In genomic region chr14:71359823-71360222, GRCh38 we compare ENCODE assay signal across 18 cellular contexts. TPM values are rescaled to one million over a fixed set of nuclear protein-coding genes. Genes with fewer than 3 reads are reported as not detected.
DNase-seq lines count a peak whose midpoint lies in the region; ATAC-seq and TF ChIP-seq lines count a peak whose summit lies in the region.
"Had no signal": no experiment of that assay in that cellular context is flagged by ENCODE, and none has a peak within 500 bp of the region (broad histone marks: within the 10 kb centered on the region; RNA-seq: fewer than 3 reads in every experiment).

No MANE protein-coding gene starts in this region.

- in situ Hi-C loops in GM13977 (cut with MboI; ENCODE audit: low pct_unique_long_range_greater_than_20kb, low sequenced_read_pairs, unreplicated experiment), result no loop called here

- 97% methylated on average over 3 of the region's 3 CpGs for WGBS in right cardiac atrium

- H3K27me3 Mint-ChIP-seq in CD14-positive monocyte (ENCODE audit: low read depth in 3 of 3) (peaks cover 0 to 2% (median under 1%) of the 10 kb centered on the region in 3 donors), IgD-negative memory B cell (no peaks in the 10 kb centered on the region)
- no peaks in the 10 kb centered on the region for H3K27me3 Mint-ChIP-seq in dendritic cell treated with granulocyte-macrophage colony-stimulating factor and Interleukin-4, amounts not matched to agents 40 ng/mL and 50 ng/mL, for 4 days
- no peaks in the 10 kb centered on the region for H3K27me3 Mint-ChIP-seq in stimulated activated memory B cell treated with anti-CD40 and anti-IgM and Interleukin-4, amounts not matched to agents 10 μg/mL and 1 μg/mL and 100 μg/mL, for 72 hours

- H3K27ac ChIP-seq in right cardiac atrium (ENCODE audit: low read length), result no peak overlapping the region
- H3K27ac ChIP-seq: C4-2B had no signal

- H3K4me3 Mint-ChIP-seq in CD14-positive monocyte, result no peak overlapping the region
- H3K4me3 Mint-ChIP-seq in IgD-negative memory B cell, result peak overlapping the region; percentile 27 to 83 (median 68)
- no peak overlapping the region for H3K4me3 Mint-ChIP-seq in dendritic cell treated with granulocyte-macrophage colony-stimulating factor and Interleukin-4, amounts not matched to agents 40 ng/mL and 50 ng/mL, for 4 days
- peak overlapping the region; percentile 21 for H3K4me3 Mint-ChIP-seq in stimulated activated memory B cell treated with anti-CD40 and anti-IgM and Interleukin-4, amounts not matched to agents 10 μg/mL and 1 μg/mL and 100 μg/mL, for 72 hours
- H3K4me3 Mint-ChIP-seq: GM23338 had no signal

- intact Hi-C loops in CD14-positive monocyte (cut with micrococcal nuclease), result loop anchor here in 1 of 2 donors (5.0 kb wide), 2 partner anchors 37 to 38 kb away; partner anchors contain the start of gene SIPA1L1
- intact Hi-C loops in dendritic cell treated with granulocyte-macrophage colony-stimulating factor and Interleukin-4, amounts not matched to agents 40 ng/mL and 50 ng/mL, for 4 days (cut with micrococcal nuclease), result no loop called here
- intact Hi-C loops in right cardiac atrium (cut with DNase I), result no loop called here

- H3K27ac Mint-ChIP-seq in CD14-positive monocyte (peak overlapping the region in 6 of 7 donors; percentile 63 to 95 (median 80)), IgD-negative memory B cell (peak overlapping the region; percentile 41 to 85 (median 57))
- peak overlapping the region; percentile 86 for H3K27ac Mint-ChIP-seq in dendritic cell treated with granulocyte-macrophage colony-stimulating factor and Interleukin-4, amounts not matched to agents 40 ng/mL and 50 ng/mL, for 4 days
- H3K27ac Mint-ChIP-seq in stimulated activated memory B cell treated with anti-CD40 and anti-IgM and Interleukin-4, amounts not matched to agents 10 μg/mL and 1 μg/mL and 100 μg/mL, for 72 hours, result peak overlapping the region; percentile 89
- H3K27ac Mint-ChIP-seq: GM23338 had no signal

- peaks cover 6% of the 10 kb centered on the region for H3K4me1 ChIP-seq in right cardiac atrium (ENCODE audit: control insufficient read depth, insufficient read depth, low read length)

- H3K4me3 ChIP-seq in right cardiac atrium (ENCODE audit: low read length), result no peak overlapping the region
- H3K4me3 ChIP-seq: GM23338, K562 had no signal

- H3K36me3 Mint-ChIP-seq in CD14-positive monocyte (peaks cover 22 to 47% of the 10 kb centered on the region in 2 donors), IgD-negative memory B cell (peaks cover 6% of the 10 kb centered on the region)
- H3K36me3 Mint-ChIP-seq in dendritic cell treated with granulocyte-macrophage colony-stimulating factor and Interleukin-4, amounts not matched to agents 40 ng/mL and 50 ng/mL, for 4 days (ENCODE audit: low read depth), result peaks cover 35% of the 10 kb centered on the region
- H3K36me3 Mint-ChIP-seq in stimulated activated memory B cell treated with anti-CD40 and anti-IgM and Interleukin-4, amounts not matched to agents 10 μg/mL and 1 μg/mL and 100 μg/mL, for 72 hours, result peaks cover 25% of the 10 kb centered on the region

- TF ChIP-seq CTCF in CD14-positive monocyte (IDR thresholded peaks at IDR 0.05), result no peak
- TF ChIP-seq CTCF in GM13977 (IDR thresholded peaks at IDR 0.05; ENCODE audit: extremely low read depth, insufficient read depth, missing control alignments), result no peak

- no peaks in the 10 kb centered on the region for H3K9me3 ChIP-seq in right cardiac atrium (ENCODE audit: control insufficient read depth, low read length)

- H3K4me1 Mint-ChIP-seq in CD14-positive monocyte (peaks cover 80% of the 10 kb centered on the region), IgD-negative memory B cell (peaks cover 70 to 81% (median 81%) of the 10 kb centered on the region in 3 donors)
- H3K4me1 Mint-ChIP-seq in dendritic cell treated with granulocyte-macrophage colony-stimulating factor and Interleukin-4, amounts not matched to agents 40 ng/mL and 50 ng/mL, for 4 days (ENCODE audit: low read depth), result peaks cover 58% of the 10 kb centered on the region
- peaks cover 99% of the 10 kb centered on the region for H3K4me1 Mint-ChIP-seq in stimulated activated memory B cell treated with anti-CD40 and anti-IgM and Interleukin-4, amounts not matched to agents 10 μg/mL and 1 μg/mL and 100 μg/mL, for 72 hours

- no peaks in the 10 kb centered on the region for H3K27me3 ChIP-seq in right cardiac atrium (ENCODE audit: control insufficient read depth, insufficient read depth)

- no peak for ATAC-seq in stimulated activated memory B cell treated with anti-CD40 and anti-IgM and Interleukin-4, amounts not matched to agents 10 μg/mL and 1 μg/mL and 100 μg/mL, for 72 hours
- ATAC-seq in right cardiac atrium, result no peak
- ATAC-seq: GM23338, K562 had no signal

- H3K9me3 Mint-ChIP-seq in CD14-positive monocyte (peaks cover 8 to 14% (median 11%) of the 10 kb centered on the region in 7 donors), IgD-negative memory B cell (peaks cover 1 to 14% (median 4%) of the 10 kb centered on the region in 3 donors)
- H3K9me3 Mint-ChIP-seq in dendritic cell treated with granulocyte-macrophage colony-stimulating factor and Interleukin-4, amounts not matched to agents 40 ng/mL and 50 ng/mL, for 4 days, result peaks cover 21% of the 10 kb centered on the region
- H3K9me3 Mint-ChIP-seq in stimulated activated memory B cell treated with anti-CD40 and anti-IgM and Interleukin-4, amounts not matched to agents 10 μg/mL and 1 μg/mL and 100 μg/mL, for 72 hours, result peaks cover 7% of the 10 kb centered on the region
- H3K9me3 Mint-ChIP-seq: GM23338 had no signal

- no peak for DNase-seq in CD14-positive monocyte (ENCODE audit: low spot score)
- DNase-seq in activated naive CD4-positive, alpha-beta T cell (lab: John Stamatoyannopoulos, UW), result no peak
- DNase-seq in right cardiac atrium, result no peak
- DNase-seq in GM13977 (ENCODE audit: low spot score), result no peak
- DNase-seq: DMS79 treated with DMSO at 0.1 percent for 48 hours, HCEC 1CT, NCI-H1105 treated with DMSO at 0.1 percent for 48 hours, NCI-H1694, NCI-H2081 treated with DMSO at 0.1 percent for 48 hours, NCI-H510A, NCI-H748 treated with DMSO at 0.1 percent for 48 hours, Right ventricle myocardium superior had no signal

RNA-seq across cellular contexts. Expression of gene SIPA1L1, which starts 39.5 kb away (rescaled TPM):
- polyA plus RNA-seq in CD14-positive monocyte (10 to 100 TPM; 15.6 to 24.5 TPM), IgD-negative memory B cell (42.5 TPM), right cardiac atrium (3.3 TPM)
- 1 to 10 TPM; 6.8 to 8.9 (median 7.9) TPM for total RNA-seq in right cardiac atrium

Comparison
In these comparisons a context has a peak if more than half of its experiments do, and no peak if none do; other contexts are left out.
1. H3K4me3 Mint-ChIP-seq: peak in IgD-negative memory B cell (4 of 4) and stimulated activated memory B cell treated with anti-CD40 and anti-IgM and Interleukin-4, amounts not matched to agents 10 μg/mL and 1 μg/mL and 100 μg/mL, for 72 hours (single experiment); none in CD14-positive monocyte (0 of 2) and dendritic cell treated with granulocyte-macrophage colony-stimulating factor and Interleukin-4, amounts not matched to agents 40 ng/mL and 50 ng/mL, for 4 days (single experiment).
2. Peak in every context shown above with its lines, with median percentiles within 50 percentile points of each other: H3K27ac Mint-ChIP-seq.